Comparison of ENCODE assay signal across 21 cellular contexts in genomic region chr13:55038230-55038629, GRCh38.
"Had no signal": no experiment of that assay in that cellular context is flagged by ENCODE, and none has a peak within 500 bp of the region (broad histone marks: within the 10 kb centered on the region; RNA-seq: fewer than 3 reads in every experiment).

No MANE protein-coding gene starts in this region.

- H3K27ac ChIP-seq: colonic mucosa, epithelial cell of prostate, spleen, testis, transverse colon had no signal

- FAIRE-seq: endometrium, frontal cortex had no signal

- H3K9me3 ChIP-seq: colonic mucosa, testis, transverse colon had no signal

- H3K4me3 ChIP-seq: colonic mucosa, mucosa of descending colon, spleen, testis, transverse colon had no signal

- DNase-seq: activated CD4-positive, alpha-beta T cell treated with anti-CD3 and anti-CD28 coated beads for 4 hours; activated CD4-positive, alpha-beta T cell treated with anti-CD3 and anti-CD28 coated beads, Interleukin-2, amount 50 U/mL, for 4 hours; activated naive CD4-positive, alpha-beta T cell; activated T-cell treated with anti-CD3 and anti-CD28 coated beads for 4 hours; activated T-cell treated with anti-CD3 and anti-CD28 coated beads, Interleukin-2, amount 50 U/mL, for 72 hours; cerebellar nuclear complex; colonic mucosa; effector CD8-positive, alpha-beta T cell; islet precursor cell; left ventricle myocardium superior; mucosa of descending colon; right cardiac atrium; spleen; stimulated activated naive CD4-positive, alpha-beta T cell treated with Interleukin-2 at 50 U/mL for 16 hours; testis; transverse colon had no signal

- H3K4me1 ChIP-seq: colonic mucosa, spleen, testis, transverse colon had no signal

- ATAC-seq: activated naive CD4-positive, alpha-beta T cell treated with anti-CD3 and anti-CD28 coated beads, Interleukin-2, amount 50 U/mL, for 72 hours; activated T-cell treated with anti-CD3 and anti-CD28 coated beads, Interleukin-2, amount 50 U/mL, for 72 hours; left ventricle myocardium superior; mucosa of descending colon; natural killer cell treated with Interleukin-12 subunit alpha and Interleukin-12 subunit beta and Interleukin-15 and Interleukin-18, amount 100 ng/mL, for 72 hours; right cardiac atrium had no signal

- H3K27me3 ChIP-seq: colonic mucosa, spleen, testis, transverse colon had no signal

- H3K36me3 ChIP-seq: colonic mucosa, spleen, transverse colon had no signal
